18 cellular contexts compared by ENCODE assay signal in genomic region chr6:166922937-166923336, GRCh38. TPM values are rescaled to one million over a fixed set of nuclear protein-coding genes. Genes with fewer than 3 reads are reported as not detected.
A peak's percentile ranks its signal among the peaks of the same experiment; 100 is the strongest.
DNase-seq lines count a peak whose midpoint lies in the region; ATAC-seq, FAIRE-seq and TF ChIP-seq lines count a peak whose summit lies in the region.
"Had no signal": no experiment of that assay in that cellular context is flagged by ENCODE, and none has a peak within 500 bp of the region (broad histone marks: within the 10 kb centered on the region; RNA-seq: fewer than 3 reads in every experiment).

No MANE protein-coding gene starts in this region.

- H3K27ac ChIP-seq in CD4-positive, CD25-positive, alpha-beta regulatory T cell (ENCODE audit: insufficient read depth, low read length, poor library complexity, severe bottlenecking): no peak overlapping the region
- H3K27ac ChIP-seq: BLaER1, C4-2B had no signal

- H3K27me3 Mint-ChIP-seq in CD4-positive, CD25-positive, alpha-beta regulatory T cell: no peaks in the 10 kb centered on the region
- H3K27me3 Mint-ChIP-seq in type B pancreatic cell: no peaks in the 10 kb centered on the region
- H3K27me3 Mint-ChIP-seq: CD4-positive, alpha-beta T cell; CD8-positive, alpha-beta memory T cell had no signal

- no peak overlapping the region for H3K4me3 Mint-ChIP-seq in CD4-positive, CD25-positive, alpha-beta regulatory T cell
- H3K4me3 Mint-ChIP-seq in type B pancreatic cell: no peak overlapping the region
- H3K4me3 Mint-ChIP-seq: CD4-positive, alpha-beta T cell; CD8-positive, alpha-beta memory T cell; HFFc6 had no signal

- peaks cover 32% of the 10 kb centered on the region for H3K36me3 Mint-ChIP-seq in CD4-positive, CD25-positive, alpha-beta regulatory T cell
- peaks cover 5% of the 10 kb centered on the region for H3K36me3 Mint-ChIP-seq in type B pancreatic cell

- no peaks in the 10 kb centered on the region for H3K9me3 ChIP-seq in CD4-positive, CD25-positive, alpha-beta regulatory T cell (ENCODE audit: control insufficient read depth in 2 of 2, low read length in 2 of 2)
- H3K9me3 ChIP-seq: BLaER1, HAP-1 had no signal

- no peaks in the 10 kb centered on the region for H3K4me1 ChIP-seq in CD4-positive, CD25-positive, alpha-beta regulatory T cell (ENCODE audit: control insufficient read depth, insufficient read depth, low read length, poor library complexity, severe bottlenecking)

- no peak overlapping the region for H3K4me3 ChIP-seq in CD4-positive, CD25-positive, alpha-beta regulatory T cell (ENCODE audit: low read depth, low read length)
- H3K4me3 ChIP-seq: BLaER1, HAP-1 had no signal

- peaks cover 0 to 4% (median 0%) of the 10 kb centered on the region in 7 donors for H3K9me3 Mint-ChIP-seq in CD4-positive, CD25-positive, alpha-beta regulatory T cell
- H3K9me3 Mint-ChIP-seq in type B pancreatic cell: peaks cover 5% of the 10 kb centered on the region
- H3K9me3 Mint-ChIP-seq: CD4-positive, alpha-beta T cell; HFFc6 had no signal

- no peak for FAIRE-seq in HTR-8/SVneo (lab: Jason Lieb, UNC)
- FAIRE-seq: GM12892, H54 had no signal

- intact Hi-C loops in sciatic nerve (cut with DNase I): no loop called here

- no peak for ATAC-seq in CD4-positive, CD25-positive, alpha-beta regulatory T cell (ENCODE audit: low read depth in 2 of 2)
- ATAC-seq in sciatic nerve: no peak

- no peak for TF ChIP-seq CTCF in type B pancreatic cell (conservative IDR thresholded peaks at IDR 0.05)

- no peaks in the 10 kb centered on the region for H3K27me3 ChIP-seq in CD4-positive, CD25-positive, alpha-beta regulatory T cell (ENCODE audit: control insufficient read depth, insufficient read depth, low read length)
- H3K27me3 ChIP-seq: BLaER1 had no signal

- peaks cover 0 to 7% (median 4%) of the 10 kb centered on the region in 4 donors for H3K4me1 Mint-ChIP-seq in CD4-positive, CD25-positive, alpha-beta regulatory T cell
- peaks cover 11% of the 10 kb centered on the region for H3K4me1 Mint-ChIP-seq in type B pancreatic cell (ENCODE audit: unreplicated experiment)

- DNase-seq in CD4-positive, CD25-positive, alpha-beta regulatory T cell: no peak
- DNase-seq in islet precursor cell: peak; percentile 14
- peak; percentile 15 for DNase-seq in sciatic nerve (ENCODE audit: low spot score)
- peak; percentile 18 for DNase-seq in type B pancreatic cell (ENCODE audit: extremely low spot score, unreplicated experiment)
- DNase-seq in COR-L47 (lab: John Stamatoyannopoulos, UW): no peak
- DNase-seq in NCI-H69 (lab: John Stamatoyannopoulos, UW): no peak
- no peak for DNase-seq in HTR-8/SVneo (ENCODE audit: insufficient read length, low spot score)
- DNase-seq: Calu3; CD4-positive, alpha-beta T cell; CD8-positive, alpha-beta memory T cell; DMS53; GOT3; HFFc6 had no signal

- peaks cover 14% of the 10 kb centered on the region for H3K36me3 ChIP-seq in CD4-positive, CD25-positive, alpha-beta regulatory T cell (ENCODE audit: control insufficient read depth, insufficient read depth, low read length)
- H3K36me3 ChIP-seq: HAP-1 had no signal

- peak overlapping the region in 2 of 3 donors; percentile 10 to 20 for H3K27ac Mint-ChIP-seq in CD4-positive, CD25-positive, alpha-beta regulatory T cell
- no peak overlapping the region for H3K27ac Mint-ChIP-seq in type B pancreatic cell
- H3K27ac Mint-ChIP-seq: CD4-positive, alpha-beta T cell; HFFc6 had no signal

RNA-seq across cellular contexts. Expression of gene RNASET2, which starts 33.4 kb away (rescaled TPM):
- total RNA-seq in CD4-positive, CD25-positive, alpha-beta regulatory T cell: 213 TPM
- 100 to 1,000 TPM; 361 to 410 (median 381) TPM for polyA plus RNA-seq in CD4-positive, CD25-positive, alpha-beta regulatory T cell
- total RNA-seq in sciatic nerve (70.4 TPM), type B pancreatic cell (ENCODE audit: low replicate concordance) (32.3 and 45.5 TPM in 2 replicates)

Comparison
In these comparisons a context has a peak if more than half of its experiments do, and no peak if none do; other contexts are left out.
1. DNase-seq: peak in islet precursor cell (single experiment), sciatic nerve (single experiment) and type B pancreatic cell (single experiment); none in CD4-positive, CD25-positive, alpha-beta regulatory T cell (0 of 3), COR-L47 (single experiment), NCI-H69 (single experiment) and HTR-8/SVneo (single experiment).